1 cellular context compared by ENCODE assay signal in the genomic region with DNA sequence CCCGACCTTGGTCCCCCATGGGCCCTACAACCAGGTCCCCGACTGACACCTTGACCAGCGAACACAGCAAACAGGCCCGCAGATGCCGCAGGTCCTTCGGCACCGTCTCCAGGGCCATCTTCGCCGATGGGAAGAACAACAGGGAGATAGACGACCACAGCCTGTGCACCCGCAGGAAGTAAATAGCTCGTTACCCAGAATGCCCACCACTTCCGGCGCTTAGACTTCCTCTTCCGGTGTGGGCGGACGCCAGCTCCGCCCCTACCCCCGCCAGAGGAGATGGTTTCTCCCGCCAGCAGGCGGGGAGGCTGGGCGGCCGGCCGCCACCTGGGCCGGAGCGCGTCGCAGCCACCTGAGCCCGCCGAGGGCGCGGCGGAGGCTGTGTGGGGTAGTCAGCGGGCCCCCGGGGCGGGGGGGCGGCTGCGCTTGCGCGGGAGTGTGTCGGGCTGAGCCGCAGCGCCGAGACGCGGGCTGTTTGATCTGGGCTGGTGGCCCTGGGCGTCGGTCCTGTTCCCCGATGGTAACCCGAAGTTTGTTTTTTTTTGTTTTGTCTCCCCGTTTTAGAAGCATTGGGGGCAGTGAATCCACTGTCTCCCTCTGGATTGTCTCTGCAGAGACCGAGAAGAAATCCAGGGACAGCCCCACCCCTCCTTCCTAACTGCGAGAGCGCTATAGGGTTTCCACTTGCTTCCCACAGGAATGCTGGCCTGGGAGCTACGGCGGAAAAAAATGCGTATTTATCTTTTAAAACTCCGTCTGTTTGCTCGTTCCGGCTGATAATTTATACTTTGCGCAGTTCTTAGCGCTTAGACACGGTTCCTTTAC.
A peak's percentile ranks its signal among the peaks of the same experiment; 100 is the strongest.
TF ChIP-seq lines count a peak whose summit lies in the region.

A gene (minus strand): TSS at position 184 of the 825 bp plus-strand sequence. CDS start 66 bp downstream, at position 118.

TF ChIP-seq in K562, 482 proteins besides CTCF, POLR2A, EP300 and RAD21 (continued from another document and continues in another):
- TF ChIP-seq, protein P1, sequence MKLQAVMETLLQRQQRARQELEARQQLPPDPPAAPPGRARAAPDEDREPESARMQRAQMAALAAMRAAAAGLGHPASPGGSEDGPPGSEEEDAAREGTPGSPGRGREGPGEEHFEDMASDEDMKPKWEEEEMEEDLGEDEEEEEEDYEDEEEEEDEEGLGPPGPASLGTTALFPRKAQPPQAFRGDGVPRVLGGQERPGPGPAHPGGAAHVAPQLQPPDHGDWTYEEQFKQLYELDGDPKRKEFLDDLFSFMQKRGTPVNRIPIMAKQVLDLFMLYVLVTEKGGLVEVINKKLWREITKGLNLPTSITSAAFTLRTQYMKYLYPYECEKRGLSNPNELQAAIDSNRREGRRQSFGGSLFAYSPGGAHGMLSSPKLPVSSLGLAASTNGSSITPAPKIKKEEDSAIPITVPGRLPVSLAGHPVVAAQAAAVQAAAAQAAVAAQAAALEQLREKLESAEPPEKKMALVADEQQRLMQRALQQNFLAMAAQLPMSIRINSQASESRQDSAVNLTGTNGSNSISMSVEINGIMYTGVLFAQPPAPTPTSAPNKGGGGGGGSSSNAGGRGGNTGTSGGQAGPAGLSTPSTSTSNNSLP (IDR thresholded peaks at IDR 0.05; ENCODE audit: borderline replicate concordance, low read depth, low read length) = no peak
- TF ChIP-seq, protein P2, sequence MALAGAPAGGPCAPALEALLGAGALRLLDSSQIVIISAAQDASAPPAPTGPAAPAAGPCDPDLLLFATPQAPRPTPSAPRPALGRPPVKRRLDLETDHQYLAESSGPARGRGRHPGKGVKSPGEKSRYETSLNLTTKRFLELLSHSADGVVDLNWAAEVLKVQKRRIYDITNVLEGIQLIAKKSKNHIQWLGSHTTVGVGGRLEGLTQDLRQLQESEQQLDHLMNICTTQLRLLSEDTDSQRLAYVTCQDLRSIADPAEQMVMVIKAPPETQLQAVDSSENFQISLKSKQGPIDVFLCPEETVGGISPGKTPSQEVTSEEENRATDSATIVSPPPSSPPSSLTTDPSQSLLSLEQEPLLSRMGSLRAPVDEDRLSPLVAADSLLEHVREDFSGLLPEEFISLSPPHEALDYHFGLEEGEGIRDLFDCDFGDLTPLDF (CRISPR knock-in tag; IDR thresholded peaks at IDR 0.05) = 0 out of 2 replicates have a peak, but pooled peaks have one; percentile 49
- TF ChIP-seq HSF4 (CRISPR knock-in tag; IDR thresholded peaks at IDR 0.05; ENCODE audit: borderline replicate concordance) (no peak), KLF16 (IDR thresholded peaks at IDR 0.05) (no peak), PHF20 (IDR thresholded peaks at IDR 0.05; ENCODE audit: partially characterized antibody) (peak; percentile 87), CHD1 (IDR thresholded peaks at IDR 0.05; ENCODE audit: low read length) (no peak), NBN (IDR thresholded peaks at IDR 0.05; ENCODE audit: low read depth) (no peak; the same call in 1 of the 2 replicates), ZNF133 (CRISPR knock-in tag; IDR thresholded peaks at IDR 0.05) (no peak), LEF1 (IDR thresholded peaks at IDR 0.05) (no peak), ZNF23 (CRISPR knock-in tag; IDR thresholded peaks at IDR 0.05) (no peak), SMARCA4 (IDR thresholded peaks at IDR 0.05) (no peak; the same call in 1 of the 2 replicates), FOS (IDR thresholded peaks at IDR 0.05; ENCODE audit: extremely low read depth, insufficient read length) (no peak), ZNF436 (CRISPR knock-in tag; IDR thresholded peaks at IDR 0.05) (0 out of 2 replicates have a peak, but pooled peaks have one; percentile 29), ZNF507 (tag; conservative IDR thresholded peaks at IDR 0.05) (no peak), HIVEP1 (CRISPR knock-in tag; IDR thresholded peaks at IDR 0.05) (no peak), CREM (IDR thresholded peaks at IDR 0.05; ENCODE audit: low read depth) (peak; percentile 70), CEBPG (CRISPR knock-in tag; IDR thresholded peaks at IDR 0.05) (no peak), CEBPG (tag; conservative IDR thresholded peaks at IDR 0.05 in 1 of 2, IDR thresholded peaks at IDR 0.05 in 1 of 2) (no peak), NRF1 (conservative IDR thresholded peaks at IDR 0.05 in 1 of 2, IDR thresholded peaks at IDR 0.05 in 1 of 2) (peak; percentile 95 to 96), ZNF224 (CRISPR knock-in tag; IDR thresholded peaks at IDR 0.05) (no peak), CHD4 (IDR thresholded peaks at IDR 0.05; ENCODE audit: insufficient read depth, insufficient replicate concordance, low read depth, low read length, poor library complexity, severe bottlenecking) (no peak), MEIS2 (IDR thresholded peaks at IDR 0.05; ENCODE audit: partially characterized antibody) (peak; percentile 85), PURB (CRISPR knock-in tag; IDR thresholded peaks at IDR 0.05; ENCODE audit: low read depth) (no peak), MCM3 (IDR thresholded peaks at IDR 0.05) (no peak), ADNP (tag; IDR thresholded peaks at IDR 0.05) (no peak), TAF7 (tag; IDR thresholded peaks at IDR 0.05) (peak; percentile 72), ZNF24 (IDR thresholded peaks at IDR 0.05) (peak; percentile 25; the same call in 1 of the 2 replicates), ERF (CRISPR knock-in tag; IDR thresholded peaks at IDR 0.05) (no peak), CBFA2T3 (IDR thresholded peaks at IDR 0.05) (0 out of 2 replicates have a peak, but pooled peaks have one; percentile 7), SRF (CRISPR knock-in tag; IDR thresholded peaks at IDR 0.05) (no peak; a peak in 1 of 4 replicates), KLF1 (tag; IDR thresholded peaks at IDR 0.05) (peak; percentile 71; the same call in 1 of the 2 replicates), TEAD2 (tag; IDR thresholded peaks at IDR 0.05) (no peak), TCFL5 (CRISPR knock-in tag; conservative IDR thresholded peaks at IDR 0.05) (no peak), TBL1XR1 (IDR thresholded peaks at IDR 0.05; ENCODE audit: low read length in 2 of 2) (peak in 1 of 2 experiments; percentile 50; a peak in 2 of 4 replicates), ZNF174 (CRISPR knock-in tag; IDR thresholded peaks at IDR 0.05) (no peak), TARDBP (IDR thresholded peaks at IDR 0.05) (no peak), TCF7 (IDR thresholded peaks at IDR 0.05; ENCODE audit: borderline replicate concordance) (peak; percentile 78; the same call in 1 of the 2 replicates), YBX1 (IDR thresholded peaks at IDR 0.05) (no peak), ZNF121 (CRISPR knock-in tag; conservative IDR thresholded peaks at IDR 0.05) (no peak), GABPA (tag; conservative IDR thresholded peaks at IDR 0.05; ENCODE audit: low read depth) (peak; percentile 99), ELF1 (tag; IDR thresholded peaks at IDR 0.05) (peak; percentile 96), SREBF1 (IDR thresholded peaks at IDR 0.05; ENCODE audit: borderline replicate concordance, low read depth, low read length) (no peak), MAFG (tag; conservative IDR thresholded peaks at IDR 0.05) (no peak), POLR3A (IDR thresholded peaks at IDR 0.05; ENCODE audit: borderline replicate concordance, extremely low read depth, insufficient read depth, insufficient read length) (no peak), NELFE (IDR thresholded peaks at IDR 0.05; ENCODE audit: insufficient read depth, insufficient read length) (no peak), NFIC (IDR thresholded peaks at IDR 0.05) (peak; percentile 35; the same call in 1 of the 2 replicates), HNRNPLL (IDR thresholded peaks at IDR 0.05; ENCODE audit: low read depth, low read length, poor library complexity, severe bottlenecking) (peak; percentile 11), ZBTB17 (CRISPR knock-in tag; IDR thresholded peaks at IDR 0.05) (peak; percentile 68), HDGF (IDR thresholded peaks at IDR 0.05) (no peak), PCBP2 (IDR thresholded peaks at IDR 0.05; ENCODE audit: low read depth, low read length, poor library complexity, severe bottlenecking) (no peak), DACH1 (IDR thresholded peaks at IDR 0.05; ENCODE audit: partially characterized antibody) (no peak), TGIF2 (CRISPR knock-in tag; IDR thresholded peaks at IDR 0.05) (no peak)
- TF ChIP-seq, protein P3, sequence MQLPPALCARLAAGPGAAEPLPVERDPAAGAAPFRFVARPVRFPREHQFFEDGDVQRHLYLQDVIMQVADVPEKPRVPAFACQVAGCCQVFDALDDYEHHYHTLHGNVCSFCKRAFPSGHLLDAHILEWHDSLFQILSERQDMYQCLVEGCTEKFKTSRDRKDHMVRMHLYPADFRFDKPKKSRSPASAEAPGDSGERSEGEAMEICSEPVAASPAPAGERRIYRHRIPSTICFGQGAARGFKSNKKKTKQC (CRISPR knock-in tag; IDR thresholded peaks at IDR 0.05) = no peak
- TF ChIP-seq, protein P4, sequence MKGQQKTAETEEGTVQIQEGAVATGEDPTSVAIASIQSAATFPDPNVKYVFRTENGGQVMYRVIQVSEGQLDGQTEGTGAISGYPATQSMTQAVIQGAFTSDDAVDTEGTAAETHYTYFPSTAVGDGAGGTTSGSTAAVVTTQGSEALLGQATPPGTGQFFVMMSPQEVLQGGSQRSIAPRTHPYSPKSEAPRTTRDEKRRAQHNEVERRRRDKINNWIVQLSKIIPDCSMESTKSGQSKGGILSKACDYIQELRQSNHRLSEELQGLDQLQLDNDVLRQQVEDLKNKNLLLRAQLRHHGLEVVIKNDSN (CRISPR knock-in tag; IDR thresholded peaks at IDR 0.05) = no peak
- TF ChIP-seq, protein P5, sequence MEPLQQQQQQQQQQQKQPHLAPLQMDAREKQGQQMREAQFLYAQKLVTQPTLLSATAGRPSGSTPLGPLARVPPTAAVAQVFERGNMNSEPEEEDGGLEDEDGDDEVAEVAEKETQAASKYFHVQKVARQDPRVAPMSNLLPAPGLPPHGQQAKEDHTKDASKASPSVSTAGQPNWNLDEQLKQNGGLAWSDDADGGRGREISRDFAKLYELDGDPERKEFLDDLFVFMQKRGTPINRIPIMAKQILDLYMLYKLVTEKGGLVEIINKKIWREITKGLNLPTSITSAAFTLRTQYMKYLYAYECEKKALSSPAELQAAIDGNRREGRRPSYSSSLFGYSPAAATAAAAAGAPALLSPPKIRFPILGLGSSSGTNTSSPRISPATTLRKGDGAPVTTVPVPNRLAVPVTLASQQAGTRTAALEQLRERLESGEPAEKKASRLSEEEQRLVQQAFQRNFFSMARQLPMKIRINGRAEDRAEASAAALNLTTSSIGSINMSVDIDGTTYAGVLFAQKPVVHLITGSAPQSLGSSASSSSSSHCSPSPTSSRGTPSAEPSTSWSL (CRISPR knock-in tag; IDR thresholded peaks at IDR 0.05; ENCODE audit: borderline replicate concordance) = no peak
- TF ChIP-seq, protein P6, sequence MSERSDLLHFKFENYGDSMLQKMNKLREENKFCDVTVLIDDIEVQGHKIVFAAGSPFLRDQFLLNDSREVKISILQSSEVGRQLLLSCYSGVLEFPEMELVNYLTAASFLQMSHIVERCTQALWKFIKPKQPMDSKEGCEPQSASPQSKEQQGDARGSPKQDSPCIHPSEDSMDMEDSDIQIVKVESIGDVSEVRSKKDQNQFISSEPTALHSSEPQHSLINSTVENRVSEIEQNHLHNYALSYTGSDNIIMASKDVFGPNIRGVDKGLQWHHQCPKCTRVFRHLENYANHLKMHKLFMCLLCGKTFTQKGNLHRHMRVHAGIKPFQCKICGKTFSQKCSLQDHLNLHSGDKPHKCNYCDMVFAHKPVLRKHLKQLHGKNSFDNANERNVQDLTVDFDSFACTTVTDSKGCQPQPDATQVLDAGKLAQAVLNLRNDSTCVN (CRISPR knock-in tag; IDR thresholded peaks at IDR 0.05) = 0 out of 2 replicates have a peak, but pooled peaks have one; percentile 21
- TF ChIP-seq, protein P7, sequence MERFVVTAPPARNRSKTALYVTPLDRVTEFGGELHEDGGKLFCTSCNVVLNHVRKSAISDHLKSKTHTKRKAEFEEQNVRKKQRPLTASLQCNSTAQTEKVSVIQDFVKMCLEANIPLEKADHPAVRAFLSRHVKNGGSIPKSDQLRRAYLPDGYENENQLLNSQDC (CRISPR knock-in tag; IDR thresholded peaks at IDR 0.05) = no peak
- TF ChIP-seq, protein P8, sequence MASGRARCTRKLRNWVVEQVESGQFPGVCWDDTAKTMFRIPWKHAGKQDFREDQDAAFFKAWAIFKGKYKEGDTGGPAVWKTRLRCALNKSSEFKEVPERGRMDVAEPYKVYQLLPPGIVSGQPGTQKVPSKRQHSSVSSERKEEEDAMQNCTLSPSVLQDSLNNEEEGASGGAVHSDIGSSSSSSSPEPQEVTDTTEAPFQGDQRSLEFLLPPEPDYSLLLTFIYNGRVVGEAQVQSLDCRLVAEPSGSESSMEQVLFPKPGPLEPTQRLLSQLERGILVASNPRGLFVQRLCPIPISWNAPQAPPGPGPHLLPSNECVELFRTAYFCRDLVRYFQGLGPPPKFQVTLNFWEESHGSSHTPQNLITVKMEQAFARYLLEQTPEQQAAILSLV (tag; IDR thresholded peaks at IDR 0.05) = no peak
- TF ChIP-seq, protein P9, sequence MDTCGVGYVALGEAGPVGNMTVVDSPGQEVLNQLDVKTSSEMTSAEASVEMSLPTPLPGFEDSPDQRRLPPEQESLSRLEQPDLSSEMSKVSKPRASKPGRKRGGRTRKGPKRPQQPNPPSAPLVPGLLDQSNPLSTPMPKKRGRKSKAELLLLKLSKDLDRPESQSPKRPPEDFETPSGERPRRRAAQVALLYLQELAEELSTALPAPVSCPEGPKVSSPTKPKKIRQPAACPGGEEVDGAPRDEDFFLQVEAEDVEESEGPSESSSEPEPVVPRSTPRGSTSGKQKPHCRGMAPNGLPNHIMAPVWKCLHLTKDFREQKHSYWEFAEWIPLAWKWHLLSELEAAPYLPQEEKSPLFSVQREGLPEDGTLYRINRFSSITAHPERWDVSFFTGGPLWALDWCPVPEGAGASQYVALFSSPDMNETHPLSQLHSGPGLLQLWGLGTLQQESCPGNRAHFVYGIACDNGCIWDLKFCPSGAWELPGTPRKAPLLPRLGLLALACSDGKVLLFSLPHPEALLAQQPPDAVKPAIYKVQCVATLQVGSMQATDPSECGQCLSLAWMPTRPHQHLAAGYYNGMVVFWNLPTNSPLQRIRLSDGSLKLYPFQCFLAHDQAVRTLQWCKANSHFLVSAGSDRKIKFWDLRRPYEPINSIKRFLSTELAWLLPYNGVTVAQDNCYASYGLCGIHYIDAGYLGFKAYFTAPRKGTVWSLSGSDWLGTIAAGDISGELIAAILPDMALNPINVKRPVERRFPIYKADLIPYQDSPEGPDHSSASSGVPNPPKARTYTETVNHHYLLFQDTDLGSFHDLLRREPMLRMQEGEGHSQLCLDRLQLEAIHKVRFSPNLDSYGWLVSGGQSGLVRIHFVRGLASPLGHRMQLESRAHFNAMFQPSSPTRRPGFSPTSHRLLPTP (IDR thresholded peaks at IDR 0.05; ENCODE audit: borderline replicate concordance, extremely low read depth, insufficient read length) = no peak
- TF ChIP-seq, protein P10, sequence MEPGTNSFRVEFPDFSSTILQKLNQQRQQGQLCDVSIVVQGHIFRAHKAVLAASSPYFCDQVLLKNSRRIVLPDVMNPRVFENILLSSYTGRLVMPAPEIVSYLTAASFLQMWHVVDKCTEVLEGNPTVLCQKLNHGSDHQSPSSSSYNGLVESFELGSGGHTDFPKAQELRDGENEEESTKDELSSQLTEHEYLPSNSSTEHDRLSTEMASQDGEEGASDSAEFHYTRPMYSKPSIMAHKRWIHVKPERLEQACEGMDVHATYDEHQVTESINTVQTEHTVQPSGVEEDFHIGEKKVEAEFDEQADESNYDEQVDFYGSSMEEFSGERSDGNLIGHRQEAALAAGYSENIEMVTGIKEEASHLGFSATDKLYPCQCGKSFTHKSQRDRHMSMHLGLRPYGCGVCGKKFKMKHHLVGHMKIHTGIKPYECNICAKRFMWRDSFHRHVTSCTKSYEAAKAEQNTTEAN (CRISPR knock-in tag; IDR thresholded peaks at IDR 0.05) = no peak
